Comparison of ENCODE assay signal across 1 cellular context in genomic region chr10:62805139-62806092, GRCh38.
TF ChIP-seq lines count a peak whose summit lies in the region.

No MANE protein-coding gene starts in this region.

TF ChIP-seq in HepG2, 621 proteins besides CTCF, POLR2A, EP300 and RAD21 (continued from another document and continues in another):
- TF ChIP-seq SNAPC2 (CRISPR knock-in tag; IDR thresholded peaks at IDR 0.05) = no peak
- TF ChIP-seq TBL1XR1 (IDR thresholded peaks at IDR 0.05; ENCODE audit: borderline replicate concordance, low read length, partially characterized antibody) = no peak
- TF ChIP-seq GMEB1 (CRISPR knock-in tag; IDR thresholded peaks at IDR 0.05; ENCODE audit: borderline replicate concordance) = 0 out of 2 replicates have a peak, but pooled peaks have one; percentile 21
- no peak for TF ChIP-seq NFATC3 (CRISPR knock-in tag; IDR thresholded peaks at IDR 0.05)
- TF ChIP-seq KDM1A (CRISPR knock-in tag; IDR thresholded peaks at IDR 0.05) = no peak
- peak; percentile 55; the same call in 1 of the 2 replicates for TF ChIP-seq YEATS4 (CRISPR knock-in tag; IDR thresholded peaks at IDR 0.05; ENCODE audit: borderline replicate concordance)
- TF ChIP-seq, protein P1, sequence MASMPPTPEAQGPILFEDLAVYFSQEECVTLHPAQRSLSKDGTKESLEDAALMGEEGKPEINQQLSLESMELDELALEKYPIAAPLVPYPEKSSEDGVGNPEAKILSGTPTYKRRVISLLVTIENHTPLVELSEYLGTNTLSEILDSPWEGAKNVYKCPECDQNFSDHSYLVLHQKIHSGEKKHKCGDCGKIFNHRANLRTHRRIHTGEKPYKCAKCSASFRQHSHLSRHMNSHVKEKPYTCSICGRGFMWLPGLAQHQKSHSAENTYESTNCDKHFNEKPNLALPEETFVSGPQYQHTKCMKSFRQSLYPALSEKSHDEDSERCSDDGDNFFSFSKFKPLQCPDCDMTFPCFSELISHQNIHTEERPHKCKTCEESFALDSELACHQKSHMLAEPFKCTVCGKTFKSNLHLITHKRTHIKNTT (CRISPR knock-in tag; IDR thresholded peaks at IDR 0.05) = no peak
- no peak for TF ChIP-seq ZNF570 (CRISPR knock-in tag; IDR thresholded peaks at IDR 0.05; ENCODE audit: borderline replicate concordance)
- no peak for TF ChIP-seq SRF (IDR thresholded peaks at IDR 0.05; ENCODE audit: low read depth, low read length)
- no peak for TF ChIP-seq CBX5 (CRISPR knock-in tag; IDR thresholded peaks at IDR 0.05; ENCODE audit: borderline replicate concordance)
- TF ChIP-seq ZNF143 (CRISPR knock-in tag; IDR thresholded peaks at IDR 0.05) = no peak
- TF ChIP-seq PCBP2 (optimal IDR thresholded peaks at IDR 0.05; ENCODE audit: low read depth, low read length, poor library complexity, severe bottlenecking) = no peak
- TF ChIP-seq HNRNPK (IDR thresholded peaks at IDR 0.05; ENCODE audit: low read depth, low read length, poor library complexity, severe bottlenecking) = no peak
- TF ChIP-seq MZF1 (CRISPR knock-in tag; IDR thresholded peaks at IDR 0.05; ENCODE audit: borderline replicate concordance) = no peak
- TF ChIP-seq ZNF101 (CRISPR knock-in tag; IDR thresholded peaks at IDR 0.05; ENCODE audit: borderline replicate concordance, low read depth) = no peak
- TF ChIP-seq HNF1A (IDR thresholded peaks at IDR 0.05; ENCODE audit: low read depth) = no peak
- no peak for TF ChIP-seq HNF1A (CRISPR knock-in tag; IDR thresholded peaks at IDR 0.05; ENCODE audit: borderline replicate concordance)
- TF ChIP-seq RFX5 (IDR thresholded peaks at IDR 0.05; ENCODE audit: low read depth, low read length) = no peak
- TF ChIP-seq HIVEP1 (CRISPR knock-in tag; IDR thresholded peaks at IDR 0.05) = peak; percentile 72; the same call in 1 of the 2 replicates
- peak; percentile 92 for TF ChIP-seq ZC3H13 (CRISPR knock-in tag; IDR thresholded peaks at IDR 0.05)
- peak; percentile 51; the same call in 1 of the 2 replicates for TF ChIP-seq MTF1 (CRISPR knock-in tag; IDR thresholded peaks at IDR 0.05)
- TF ChIP-seq ZHX2 (IDR thresholded peaks at IDR 0.05; ENCODE audit: low read depth) = 0 out of 2 replicates have a peak, but pooled peaks have one; percentile 31
- TF ChIP-seq ZHX2 (CRISPR knock-in tag; IDR thresholded peaks at IDR 0.05; ENCODE audit: borderline replicate concordance) = no peak
- no peak for TF ChIP-seq ZMYM3 (CRISPR knock-in tag; IDR thresholded peaks at IDR 0.05)
- peak; percentile 27 for TF ChIP-seq IKZF4 (CRISPR knock-in tag; IDR thresholded peaks at IDR 0.05; ENCODE audit: borderline replicate concordance, low read depth, not compliant biosample characterization)
- TF ChIP-seq AKAP8 (CRISPR knock-in tag; IDR thresholded peaks at IDR 0.05) = no peak
- TF ChIP-seq HHEX (CRISPR knock-in tag; IDR thresholded peaks at IDR 0.05) = no peak
- peak; percentile 35 for TF ChIP-seq U2AF1 (optimal IDR thresholded peaks at IDR 0.05; ENCODE audit: low read depth, low read length)
- TF ChIP-seq ETV6 (CRISPR knock-in tag; conservative IDR thresholded peaks at IDR 0.05) = peak; percentile 51; the same call in 1 of the 2 replicates
- no peak for TF ChIP-seq MBD4 (IDR thresholded peaks at IDR 0.05; ENCODE audit: borderline replicate concordance, low read length)
- TF ChIP-seq HNRNPL (IDR thresholded peaks at IDR 0.05; ENCODE audit: low read depth, low read length) = no peak
- TF ChIP-seq ZNF557 (CRISPR knock-in tag; IDR thresholded peaks at IDR 0.05) = no peak
- no peak for TF ChIP-seq CHD2 (IDR thresholded peaks at IDR 0.05; ENCODE audit: low read depth, low read length)
- TF ChIP-seq, protein P2, sequence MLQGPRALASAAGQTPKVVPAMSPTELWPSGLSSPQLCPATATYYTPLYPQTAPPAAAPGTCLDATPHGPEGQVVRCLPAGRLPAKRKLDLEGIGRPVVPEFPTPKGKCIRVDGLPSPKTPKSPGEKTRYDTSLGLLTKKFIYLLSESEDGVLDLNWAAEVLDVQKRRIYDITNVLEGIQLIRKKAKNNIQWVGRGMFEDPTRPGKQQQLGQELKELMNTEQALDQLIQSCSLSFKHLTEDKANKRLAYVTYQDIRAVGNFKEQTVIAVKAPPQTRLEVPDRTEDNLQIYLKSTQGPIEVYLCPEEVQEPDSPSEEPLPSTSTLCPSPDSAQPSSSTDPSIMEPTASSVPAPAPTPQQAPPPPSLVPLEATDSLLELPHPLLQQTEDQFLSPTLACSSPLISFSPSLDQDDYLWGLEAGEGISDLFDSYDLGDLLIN (CRISPR knock-in tag; IDR thresholded peaks at IDR 0.05; ENCODE audit: borderline replicate concordance) = peak; percentile 40; the same call in 1 of the 2 replicates
- TF ChIP-seq CAMTA2 (CRISPR knock-in tag; IDR thresholded peaks at IDR 0.05; ENCODE audit: borderline replicate concordance) = no peak
- no peak for TF ChIP-seq ZNF354B (CRISPR knock-in tag; IDR thresholded peaks at IDR 0.05)
- no peak; the same call in 1 of the 2 replicates for TF ChIP-seq ZNF160 (CRISPR knock-in tag; IDR thresholded peaks at IDR 0.05)
- no peak for TF ChIP-seq ZNF83 (CRISPR knock-in tag; IDR thresholded peaks at IDR 0.05; ENCODE audit: borderline replicate concordance)
- no peak for TF ChIP-seq ZNF333 (CRISPR knock-in tag; IDR thresholded peaks at IDR 0.05; ENCODE audit: borderline replicate concordance)
- TF ChIP-seq, protein P3, sequence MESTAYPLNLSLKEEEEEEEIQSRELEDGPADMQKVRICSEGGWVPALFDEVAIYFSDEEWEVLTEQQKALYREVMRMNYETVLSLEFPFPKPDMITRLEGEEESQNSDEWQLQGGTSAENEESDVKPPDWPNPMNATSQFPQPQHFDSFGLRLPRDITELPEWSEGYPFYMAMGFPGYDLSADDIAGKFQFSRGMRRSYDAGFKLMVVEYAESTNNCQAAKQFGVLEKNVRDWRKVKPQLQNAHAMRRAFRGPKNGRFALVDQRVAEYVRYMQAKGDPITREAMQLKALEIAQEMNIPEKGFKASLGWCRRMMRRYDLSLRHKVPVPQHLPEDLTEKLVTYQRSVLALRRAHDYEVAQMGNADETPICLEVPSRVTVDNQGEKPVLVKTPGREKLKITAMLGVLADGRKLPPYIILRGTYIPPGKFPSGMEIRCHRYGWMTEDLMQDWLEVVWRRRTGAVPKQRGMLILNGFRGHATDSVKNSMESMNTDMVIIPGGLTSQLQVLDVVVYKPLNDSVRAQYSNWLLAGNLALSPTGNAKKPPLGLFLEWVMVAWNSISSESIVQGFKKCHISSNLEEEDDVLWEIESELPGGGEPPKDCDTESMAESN (CRISPR knock-in tag; conservative IDR thresholded peaks at IDR 0.05) = peak; percentile 63; the same call in 1 of the 2 replicates
- TF ChIP-seq ZNF891 (CRISPR knock-in tag; IDR thresholded peaks at IDR 0.05) = peak; percentile 84; the same call in 1 of the 2 replicates
- TF ChIP-seq HES4 (CRISPR knock-in tag; IDR thresholded peaks at IDR 0.05; ENCODE audit: borderline replicate concordance) = no peak
- TF ChIP-seq ZNF883 (CRISPR knock-in tag; IDR thresholded peaks at IDR 0.05; ENCODE audit: not compliant biosample characterization) = peak; percentile 65
- no peak for TF ChIP-seq IRX3 (CRISPR knock-in tag; IDR thresholded peaks at IDR 0.05; ENCODE audit: borderline replicate concordance, low read depth)
- TF ChIP-seq BRD4 (CRISPR knock-in tag; IDR thresholded peaks at IDR 0.05) = peak; percentile 93
- TF ChIP-seq PLSCR1 (CRISPR knock-in tag; IDR thresholded peaks at IDR 0.05; ENCODE audit: borderline replicate concordance) = no peak
- no peak for TF ChIP-seq SP5 (CRISPR knock-in tag; IDR thresholded peaks at IDR 0.05; ENCODE audit: borderline replicate concordance, low read depth)
- no peak for TF ChIP-seq ARNTL (CRISPR knock-in tag; IDR thresholded peaks at IDR 0.05)
- no peak for TF ChIP-seq KDM3A (CRISPR knock-in tag; IDR thresholded peaks at IDR 0.05; ENCODE audit: low read depth)
- TF ChIP-seq STAT5B (CRISPR knock-in tag; IDR thresholded peaks at IDR 0.05) = no peak
- no peak for TF ChIP-seq MEIS2 (CRISPR knock-in tag; IDR thresholded peaks at IDR 0.05)
- no peak; the same call in 1 of the 2 replicates for TF ChIP-seq JUND (CRISPR knock-in tag; IDR thresholded peaks at IDR 0.05)
- no peak for TF ChIP-seq ZNF572 (CRISPR knock-in tag; IDR thresholded peaks at IDR 0.05)
- no peak for TF ChIP-seq FOXK1 (CRISPR knock-in tag; IDR thresholded peaks at IDR 0.05; ENCODE audit: borderline replicate concordance, low read depth)
- no peak for TF ChIP-seq ZNF138 (CRISPR knock-in tag; IDR thresholded peaks at IDR 0.05; ENCODE audit: low read depth)
- TF ChIP-seq HOXA3 (CRISPR knock-in tag; IDR thresholded peaks at IDR 0.05) = peak; percentile 3; the same call in 1 of the 2 replicates
